ENCODE assay signal across 1 cellular context in genomic region chr12:68746572-68747180, GRCh38.
TF ChIP-seq lines count a peak whose summit lies in the region.

No MANE protein-coding gene starts in this region.

TF ChIP-seq in HepG2, 621 proteins besides CTCF, POLR2A, EP300 and RAD21 (continued from another document and continues in another):
- TF ChIP-seq ZBTB7B (CRISPR knock-in tag; IDR thresholded peaks at IDR 0.05) (no peak), SNRNP70 (IDR thresholded peaks at IDR 0.05; ENCODE audit: low read depth, low read length) (no peak), MTA3 (CRISPR knock-in tag; IDR thresholded peaks at IDR 0.05) (no peak), MLX (CRISPR knock-in tag; IDR thresholded peaks at IDR 0.05) (0 out of 2 replicates have a peak, but pooled peaks have one; percentile 2), CHD4 (IDR thresholded peaks at IDR 0.05; ENCODE audit: borderline replicate concordance, low read length) (no peak), ZNF777 (CRISPR knock-in tag; IDR thresholded peaks at IDR 0.05) (no peak), GTF3A (CRISPR knock-in tag; conservative IDR thresholded peaks at IDR 0.05) (no peak), SAP130 (CRISPR knock-in tag; IDR thresholded peaks at IDR 0.05; ENCODE audit: low read depth) (peak; percentile 86), REPIN1 (CRISPR knock-in tag; IDR thresholded peaks at IDR 0.05; ENCODE audit: borderline replicate concordance, low read depth) (no peak), ZNF740 (CRISPR knock-in tag; IDR thresholded peaks at IDR 0.05) (no peak), ARID4A (CRISPR knock-in tag; IDR thresholded peaks at IDR 0.05; ENCODE audit: borderline replicate concordance) (peak; percentile 69), GMEB2 (CRISPR knock-in tag; IDR thresholded peaks at IDR 0.05; ENCODE audit: low read depth) (no peak), HIVEP1 (CRISPR knock-in tag; IDR thresholded peaks at IDR 0.05) (no peak), ZNF180 (CRISPR knock-in tag; IDR thresholded peaks at IDR 0.05; ENCODE audit: borderline replicate concordance, low read depth) (no peak), NFKBIZ (CRISPR knock-in tag; IDR thresholded peaks at IDR 0.05) (no peak), DMTF1 (CRISPR knock-in tag; IDR thresholded peaks at IDR 0.05) (no peak), FOXM1 (CRISPR knock-in tag; IDR thresholded peaks at IDR 0.05) (no peak), SIN3B (IDR thresholded peaks at IDR 0.05; ENCODE audit: low read length) (peak; percentile 92), ARNT (IDR thresholded peaks at IDR 0.05) (no peak), SRY (CRISPR knock-in tag; IDR thresholded peaks at IDR 0.05) (no peak), SIX1 (CRISPR knock-in tag; IDR thresholded peaks at IDR 0.05; ENCODE audit: borderline replicate concordance) (no peak), NFATC3 (CRISPR knock-in tag; IDR thresholded peaks at IDR 0.05) (no peak), ETS1 (CRISPR knock-in tag; IDR thresholded peaks at IDR 0.05) (no peak), ZBTB49 (CRISPR knock-in tag; IDR thresholded peaks at IDR 0.05; ENCODE audit: borderline replicate concordance) (no peak), ZMYM2 (CRISPR knock-in tag; IDR thresholded peaks at IDR 0.05) (no peak), ISX (CRISPR knock-in tag; conservative IDR thresholded peaks at IDR 0.05) (no peak), ZNF614 (CRISPR knock-in tag; IDR thresholded peaks at IDR 0.05; ENCODE audit: borderline replicate concordance) (no peak), NFE2L2 (IDR thresholded peaks at IDR 0.05; ENCODE audit: low read length) (no peak), ZNF670 (CRISPR knock-in tag; IDR thresholded peaks at IDR 0.05; ENCODE audit: borderline replicate concordance) (no peak; the same call in 1 of the 2 replicates), ZXDC (CRISPR knock-in tag; IDR thresholded peaks at IDR 0.05) (no peak), ZSCAN12 (CRISPR knock-in tag; IDR thresholded peaks at IDR 0.05) (no peak), ZNF652 (CRISPR knock-in tag; IDR thresholded peaks at IDR 0.05; ENCODE audit: borderline replicate concordance, low read depth) (no peak), ZNF816 (CRISPR knock-in tag; IDR thresholded peaks at IDR 0.05; ENCODE audit: borderline replicate concordance) (0 out of 2 replicates have a peak, but pooled peaks have one; percentile 25), BCL3 (CRISPR knock-in tag; IDR thresholded peaks at IDR 0.05) (no peak; the same call in 1 of the 2 replicates), TFAP4 (IDR thresholded peaks at IDR 0.05; ENCODE audit: borderline replicate concordance, low read depth) (peak; percentile 64; the same call in 1 of the 2 replicates), DR1 (CRISPR knock-in tag; IDR thresholded peaks at IDR 0.05) (no peak), RFX1 (IDR thresholded peaks at IDR 0.05) (no peak), ZNF737 (CRISPR knock-in tag; IDR thresholded peaks at IDR 0.05; ENCODE audit: borderline replicate concordance) (no peak), GRHL1 (CRISPR knock-in tag; conservative IDR thresholded peaks at IDR 0.05) (no peak)
